Comparison of ENCODE assay signal across 8 cellular contexts in genomic region chr20:47620808-47621805, GRCh38.
DNase-seq lines count a peak whose midpoint lies in the region; ATAC-seq, FAIRE-seq and TF ChIP-seq lines count a peak whose summit lies in the region.

No MANE protein-coding gene starts in this region.

- POLR2A ChIA-PET in OCI-LY7 (lab: Charles Lee): interaction anchor here (0.6 to 1.5 kb wide), 8 partner anchors 112 to 417 kb away, joined by 3 to 6 read pairs (median 4); no protein-coding TSS in a partner anchor

- intact Hi-C loops in OCI-LY7 (cut with micrococcal nuclease; ENCODE audit: unreplicated experiment): loop anchor here (2.0 to 5.0 kb wide), 5 partner anchors 118 to 424 kb away; no protein-coding TSS in a partner anchor

- FAIRE-seq in HTR-8/SVneo (lab: Jason Lieb, UNC) (no peak), colon (lab: Jason Lieb, UNC) (peak; percentile 71)

- peak; percentile 100 for TF ChIP-seq CTCF in OCI-LY7 (conservative IDR thresholded peaks at IDR 0.05; ENCODE audit: low read length)

- H2AFZ ChIP-seq in OCI-LY7 (ENCODE audit: low read length): no peak overlapping the region

- H3K79me2 ChIP-seq in OCI-LY7 (ENCODE audit: insufficient read depth, low read depth, low read length): peaks cover 77% of the 10 kb centered on the region

- peak overlapping the region; percentile 51 for H3K27ac ChIP-seq in OCI-LY7 (ENCODE audit: low read depth, low read length, poor library complexity, severe bottlenecking)

- BruUV-seq in OCI-LY7 (replicated peaks; lab: Mats Ljungman, UMichigan): no TSS peak

- H3K4me1 ChIP-seq in OCI-LY7 (ENCODE audit: insufficient read depth, low read length, poor library complexity, severe bottlenecking): peaks cover 35% of the 10 kb centered on the region

- H3K4me2 ChIP-seq in OCI-LY7 (ENCODE audit: low read length): peak overlapping the region; percentile 49

- H3K36me3 ChIP-seq in OCI-LY7 (ENCODE audit: insufficient read depth, low read length): peaks cover 49% of the 10 kb centered on the region

- no peak overlapping the region for H3K4me3 ChIP-seq in OCI-LY7 (ENCODE audit: low read depth, low read length, poor library complexity, severe bottlenecking)

- CTCF ChIA-PET in OCI-LY7 (lab: Charles Lee; ENCODE audit: unreplicated experiment): interaction anchor here (1.0 kb wide), 1 partner anchor 120 kb away, joined by 3 read pairs; no protein-coding TSS in a partner anchor

- ATAC-seq in HG02588 (IDR thresholded peaks at IDR 0.05; ENCODE audit: unreplicated experiment) (no peak), HG02678 (IDR thresholded peaks at IDR 0.05; ENCODE audit: unreplicated experiment) (no peak)

- no peaks in the 10 kb centered on the region for H3K9me3 ChIP-seq in OCI-LY7 (ENCODE audit: low read length)

- DNase-seq in DMS79 treated with DMSO at 0.1 percent for 48 hours (lab: John Stamatoyannopoulos, UW) (peak; percentile 9), DMS79 (lab: John Stamatoyannopoulos, UW) (no peak), HTR-8/SVneo (ENCODE audit: insufficient read length, low spot score) (peak; percentile 74), OCI-LY7 (ENCODE audit: low spot score) (peak; percentile 79), medulla oblongata (ENCODE audit: extremely low spot score) (peak; percentile 58)

- no peaks in the 10 kb centered on the region for H4K20me1 ChIP-seq in OCI-LY7 (ENCODE audit: insufficient read depth, low read length)

- H3K9me2 ChIP-seq in OCI-LY7 (ENCODE audit: insufficient read depth, low read length): no peaks in the 10 kb centered on the region
